ENCODE assay signal across 1 cellular context in the genomic region with DNA sequence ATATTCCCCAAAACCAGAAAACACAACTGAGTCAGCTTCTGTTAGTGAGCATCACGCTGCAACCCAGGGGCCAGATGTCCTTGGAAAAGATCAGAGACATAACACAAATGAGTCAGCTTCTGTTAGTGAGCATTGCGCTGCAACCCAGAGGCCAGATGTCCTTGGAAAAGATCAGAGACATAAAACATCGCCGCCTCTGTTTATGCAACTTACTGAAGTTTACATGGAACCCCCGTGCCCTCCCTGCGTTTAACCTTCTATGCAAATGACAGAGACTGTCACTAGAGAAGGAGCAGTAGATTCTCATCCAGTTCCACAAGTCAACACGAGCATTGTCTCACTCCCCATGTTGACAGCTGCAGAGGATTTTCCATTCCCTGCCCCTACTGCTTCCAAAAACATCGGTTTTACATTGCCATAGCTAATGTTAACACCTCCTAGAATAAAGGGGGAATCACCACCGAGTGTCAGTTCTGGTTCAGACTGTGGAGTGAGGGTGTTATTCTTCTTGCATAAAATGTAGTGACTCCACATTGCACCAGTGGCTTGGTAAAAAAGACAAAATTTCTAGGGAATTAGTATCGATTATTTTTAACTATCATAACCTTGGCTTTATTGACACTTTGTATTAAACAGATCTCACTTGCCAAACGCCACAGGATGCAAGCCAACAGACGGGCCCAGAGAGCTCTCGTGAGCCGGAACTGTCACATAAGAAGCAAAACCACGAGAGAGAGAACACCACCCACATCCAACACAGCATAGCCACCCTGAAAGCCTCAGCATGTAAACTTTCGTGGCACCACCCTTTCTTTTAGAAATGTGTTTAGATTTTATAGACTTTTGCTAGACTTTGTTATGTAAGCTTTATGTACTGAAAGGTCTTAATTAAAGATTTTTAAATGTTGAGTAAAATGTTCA.
A peak's percentile ranks its signal among the peaks of the same experiment; 100 is the strongest.
TF ChIP-seq lines count a peak whose summit lies in the region.

No MANE protein-coding gene starts in this region.

TF ChIP-seq in HepG2, 621 proteins besides CTCF, POLR2A, EP300 and RAD21 (continued from another document and continues in another):
- TF ChIP-seq ZNF558 (CRISPR knock-in tag; IDR thresholded peaks at IDR 0.05; ENCODE audit: borderline replicate concordance): no peak
- TF ChIP-seq, protein P1, sequence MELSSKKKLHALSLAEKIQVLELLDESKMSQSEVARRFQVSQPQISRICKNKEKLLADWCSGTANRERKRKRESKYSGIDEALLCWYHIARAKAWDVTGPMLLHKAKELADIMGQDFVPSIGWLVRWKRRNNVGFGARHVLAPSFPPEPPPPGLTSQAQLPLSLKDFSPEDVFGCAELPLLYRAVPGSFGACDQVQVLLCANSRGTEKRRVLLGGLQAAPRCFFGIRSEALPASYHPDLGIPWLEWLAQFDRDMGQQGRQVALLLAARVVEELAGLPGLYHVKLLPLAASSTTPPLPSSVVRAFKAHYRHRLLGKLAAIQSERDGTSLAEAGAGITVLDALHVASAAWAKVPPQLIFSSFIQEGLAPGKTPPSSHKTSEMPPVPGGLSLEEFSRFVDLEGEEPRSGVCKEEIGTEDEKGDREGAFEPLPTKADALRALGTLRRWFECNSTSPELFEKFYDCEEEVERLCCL (CRISPR knock-in tag; IDR thresholded peaks at IDR 0.05; ENCODE audit: borderline replicate concordance): no peak
- no peak for TF ChIP-seq GTF3A (CRISPR knock-in tag; conservative IDR thresholded peaks at IDR 0.05)
- TF ChIP-seq, protein P2, sequence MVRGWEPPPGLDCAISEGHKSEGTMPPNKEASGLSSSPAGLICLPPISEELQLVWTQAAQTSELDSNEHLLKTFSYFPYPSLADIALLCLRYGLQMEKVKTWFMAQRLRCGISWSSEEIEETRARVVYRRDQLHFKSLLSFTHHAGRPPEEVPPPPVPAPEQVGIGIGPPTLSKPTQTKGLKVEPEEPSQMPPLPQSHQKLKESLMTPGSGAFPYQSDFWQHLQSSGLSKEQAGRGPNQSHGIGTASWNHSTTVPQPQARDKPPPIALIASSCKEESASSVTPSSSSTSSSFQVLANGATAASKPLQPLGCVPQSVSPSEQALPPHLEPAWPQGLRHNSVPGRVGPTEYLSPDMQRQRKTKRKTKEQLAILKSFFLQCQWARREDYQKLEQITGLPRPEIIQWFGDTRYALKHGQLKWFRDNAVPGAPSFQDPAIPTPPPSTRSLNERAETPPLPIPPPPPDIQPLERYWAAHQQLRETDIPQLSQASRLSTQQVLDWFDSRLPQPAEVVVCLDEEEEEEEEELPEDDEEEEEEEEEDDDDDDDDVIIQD (CRISPR knock-in tag; IDR thresholded peaks at IDR 0.05; ENCODE audit: low read depth): peak; percentile 89; the same call in 1 of the 2 replicates
- no peak for TF ChIP-seq NFE2L1 (CRISPR knock-in tag; IDR thresholded peaks at IDR 0.05; ENCODE audit: borderline replicate concordance)
- peak; percentile 70; the same call in 1 of the 2 replicates for TF ChIP-seq SMYD3 (CRISPR knock-in tag; IDR thresholded peaks at IDR 0.05)
- no peak for TF ChIP-seq HNRNPUL1 (IDR thresholded peaks at IDR 0.05; ENCODE audit: low read depth, low read length)
- 0 out of 2 replicates have a peak, but pooled peaks have one; percentile 52 for TF ChIP-seq MAFF (IDR thresholded peaks at IDR 0.05; ENCODE audit: low read depth, low read length)
- TF ChIP-seq TGIF2 (CRISPR knock-in tag; IDR thresholded peaks at IDR 0.05): peak; percentile 95
- no peak; the same call in 1 of the 2 replicates for TF ChIP-seq ZNF747 (CRISPR knock-in tag; IDR thresholded peaks at IDR 0.05; ENCODE audit: borderline replicate concordance)
- no peak for TF ChIP-seq ZNF180 (CRISPR knock-in tag; IDR thresholded peaks at IDR 0.05; ENCODE audit: borderline replicate concordance, low read depth)
- TF ChIP-seq, protein P3, sequence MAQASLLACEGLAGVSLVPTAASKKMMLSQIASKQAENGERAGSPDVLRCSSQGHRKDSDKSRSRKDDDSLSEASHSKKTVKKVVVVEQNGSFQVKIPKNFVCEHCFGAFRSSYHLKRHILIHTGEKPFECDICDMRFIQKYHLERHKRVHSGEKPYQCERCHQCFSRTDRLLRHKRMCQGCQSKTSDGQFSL (CRISPR knock-in tag; IDR thresholded peaks at IDR 0.05): no peak
- no peak for TF ChIP-seq ZNF549 (CRISPR knock-in tag; IDR thresholded peaks at IDR 0.05)
- no peak; the same call in 1 of the 2 replicates for TF ChIP-seq ARNT2 (CRISPR knock-in tag; IDR thresholded peaks at IDR 0.05; ENCODE audit: low read depth)
- peak; percentile 92; the same call in 1 of the 2 replicates for TF ChIP-seq MED13 (CRISPR knock-in tag; IDR thresholded peaks at IDR 0.05)
- TF ChIP-seq CEBPG (CRISPR knock-in tag; IDR thresholded peaks at IDR 0.05): peak; percentile 93
- TF ChIP-seq, protein P4, sequence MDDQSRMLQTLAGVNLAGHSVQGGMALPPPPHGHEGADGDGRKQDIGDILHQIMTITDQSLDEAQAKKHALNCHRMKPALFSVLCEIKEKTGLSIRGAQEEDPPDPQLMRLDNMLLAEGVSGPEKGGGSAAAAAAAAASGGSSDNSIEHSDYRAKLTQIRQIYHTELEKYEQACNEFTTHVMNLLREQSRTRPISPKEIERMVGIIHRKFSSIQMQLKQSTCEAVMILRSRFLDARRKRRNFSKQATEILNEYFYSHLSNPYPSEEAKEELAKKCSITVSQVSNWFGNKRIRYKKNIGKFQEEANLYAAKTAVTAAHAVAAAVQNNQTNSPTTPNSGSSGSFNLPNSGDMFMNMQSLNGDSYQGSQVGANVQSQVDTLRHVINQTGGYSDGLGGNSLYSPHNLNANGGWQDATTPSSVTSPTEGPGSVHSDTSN (CRISPR knock-in tag; IDR thresholded peaks at IDR 0.05; ENCODE audit: borderline replicate concordance): no peak
- TF ChIP-seq, protein P5, sequence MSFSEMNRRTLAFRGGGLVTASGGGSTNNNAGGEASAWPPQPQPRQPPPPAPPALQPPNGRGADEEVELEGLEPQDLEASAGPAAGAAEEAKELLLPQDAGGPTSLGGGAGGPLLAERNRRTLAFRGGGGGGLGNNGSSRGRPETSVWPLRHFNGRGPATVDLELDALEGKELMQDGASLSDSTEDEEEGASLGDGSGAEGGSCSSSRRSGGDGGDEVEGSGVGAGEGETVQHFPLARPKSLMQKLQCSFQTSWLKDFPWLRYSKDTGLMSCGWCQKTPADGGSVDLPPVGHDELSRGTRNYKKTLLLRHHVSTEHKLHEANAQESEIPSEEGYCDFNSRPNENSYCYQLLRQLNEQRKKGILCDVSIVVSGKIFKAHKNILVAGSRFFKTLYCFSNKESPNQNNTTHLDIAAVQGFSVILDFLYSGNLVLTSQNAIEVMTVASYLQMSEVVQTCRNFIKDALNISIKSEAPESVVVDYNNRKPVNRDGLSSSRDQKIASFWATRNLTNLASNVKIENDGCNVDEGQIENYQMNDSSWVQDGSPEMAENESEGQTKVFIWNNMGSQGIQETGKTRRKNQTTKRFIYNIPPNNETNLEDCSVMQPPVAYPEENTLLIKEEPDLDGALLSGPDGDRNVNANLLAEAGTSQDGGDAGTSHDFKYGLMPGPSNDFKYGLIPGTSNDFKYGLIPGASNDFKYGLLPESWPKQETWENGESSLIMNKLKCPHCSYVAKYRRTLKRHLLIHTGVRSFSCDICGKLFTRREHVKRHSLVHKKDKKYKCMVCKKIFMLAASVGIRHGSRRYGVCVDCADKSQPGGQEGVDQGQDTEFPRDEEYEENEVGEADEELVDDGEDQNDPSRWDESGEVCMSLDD (CRISPR knock-in tag; IDR thresholded peaks at IDR 0.05; ENCODE audit: borderline replicate concordance): no peak; the same call in 1 of the 2 replicates
- TF ChIP-seq ZNF746 (CRISPR knock-in tag; IDR thresholded peaks at IDR 0.05): peak; percentile 77
- TF ChIP-seq NR3C1 (CRISPR knock-in tag; IDR thresholded peaks at IDR 0.05): no peak
- TF ChIP-seq, protein P6, sequence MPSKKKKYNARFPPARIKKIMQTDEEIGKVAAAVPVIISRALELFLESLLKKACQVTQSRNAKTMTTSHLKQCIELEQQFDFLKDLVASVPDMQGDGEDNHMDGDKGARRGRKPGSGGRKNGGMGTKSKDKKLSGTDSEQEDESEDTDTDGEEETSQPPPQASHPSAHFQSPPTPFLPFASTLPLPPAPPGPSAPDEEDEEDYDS (CRISPR knock-in tag; IDR thresholded peaks at IDR 0.05): peak; percentile 73; the same call in 1 of the 2 replicates
- TF ChIP-seq, protein P7, sequence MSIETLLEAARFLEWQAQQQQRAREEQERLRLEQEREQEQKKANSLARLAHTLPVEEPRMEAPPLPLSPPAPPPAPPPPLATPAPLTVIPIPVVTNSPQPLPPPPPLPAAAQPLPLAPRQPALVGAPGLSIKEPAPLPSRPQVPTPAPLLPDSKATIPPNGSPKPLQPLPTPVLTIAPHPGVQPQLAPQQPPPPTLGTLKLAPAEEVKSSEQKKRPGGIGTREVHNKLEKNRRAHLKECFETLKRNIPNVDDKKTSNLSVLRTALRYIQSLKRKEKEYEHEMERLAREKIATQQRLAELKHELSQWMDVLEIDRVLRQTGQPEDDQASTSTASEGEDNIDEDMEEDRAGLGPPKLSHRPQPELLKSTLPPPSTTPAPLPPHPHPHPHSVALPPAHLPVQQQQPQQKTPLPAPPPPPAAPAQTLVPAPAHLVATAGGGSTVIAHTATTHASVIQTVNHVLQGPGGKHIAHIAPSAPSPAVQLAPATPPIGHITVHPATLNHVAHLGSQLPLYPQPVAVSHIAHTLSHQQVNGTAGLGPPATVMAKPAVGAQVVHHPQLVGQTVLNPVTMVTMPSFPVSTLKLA (IDR thresholded peaks at IDR 0.05): peak; percentile 76
- no peak for TF ChIP-seq SMAD9 (CRISPR knock-in tag; IDR thresholded peaks at IDR 0.05)
- TF ChIP-seq, protein P8, sequence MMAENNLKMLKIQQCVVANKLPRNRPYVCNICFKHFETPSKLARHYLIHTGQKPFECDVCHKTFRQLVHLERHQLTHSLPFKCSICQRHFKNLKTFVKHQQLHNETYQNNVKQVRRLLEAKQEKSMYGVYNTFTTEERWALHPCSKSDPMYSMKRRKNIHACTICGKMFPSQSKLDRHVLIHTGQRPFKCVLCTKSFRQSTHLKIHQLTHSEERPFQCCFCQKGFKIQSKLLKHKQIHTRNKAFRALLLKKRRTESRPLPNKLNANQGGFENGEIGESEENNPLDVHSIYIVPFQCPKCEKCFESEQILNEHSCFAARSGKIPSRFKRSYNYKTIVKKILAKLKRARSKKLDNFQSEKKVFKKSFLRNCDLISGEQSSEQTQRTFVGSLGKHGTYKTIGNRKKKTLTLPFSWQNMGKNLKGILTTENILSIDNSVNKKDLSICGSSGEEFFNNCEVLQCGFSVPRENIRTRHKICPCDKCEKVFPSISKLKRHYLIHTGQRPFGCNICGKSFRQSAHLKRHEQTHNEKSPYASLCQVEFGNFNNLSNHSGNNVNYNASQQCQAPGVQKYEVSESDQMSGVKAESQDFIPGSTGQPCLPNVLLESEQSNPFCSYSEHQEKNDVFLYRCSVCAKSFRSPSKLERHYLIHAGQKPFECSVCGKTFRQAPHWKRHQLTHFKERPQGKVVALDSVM (CRISPR knock-in tag; IDR thresholded peaks at IDR 0.05): no peak
- TF ChIP-seq SOX6 (IDR thresholded peaks at IDR 0.05): no peak
- TF ChIP-seq SOX6 (CRISPR knock-in tag; IDR thresholded peaks at IDR 0.05): peak; percentile 97
- TF ChIP-seq MATR3 (CRISPR knock-in tag; IDR thresholded peaks at IDR 0.05): no peak
- peak; percentile 80; the same call in 1 of the 3 replicates for TF ChIP-seq MXI1 (IDR thresholded peaks at IDR 0.05; ENCODE audit: borderline replicate concordance, low read depth, low read length)
- TF ChIP-seq, protein P9, sequence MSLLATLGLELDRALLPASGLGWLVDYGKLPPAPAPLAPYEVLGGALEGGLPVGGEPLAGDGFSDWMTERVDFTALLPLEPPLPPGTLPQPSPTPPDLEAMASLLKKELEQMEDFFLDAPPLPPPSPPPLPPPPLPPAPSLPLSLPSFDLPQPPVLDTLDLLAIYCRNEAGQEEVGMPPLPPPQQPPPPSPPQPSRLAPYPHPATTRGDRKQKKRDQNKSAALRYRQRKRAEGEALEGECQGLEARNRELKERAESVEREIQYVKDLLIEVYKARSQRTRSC (CRISPR knock-in tag; IDR thresholded peaks at IDR 0.05; ENCODE audit: low read depth): 0 out of 2 replicates have a peak, but pooled peaks have one; percentile 49
- TF ChIP-seq TEAD3 (CRISPR knock-in tag; optimal IDR thresholded peaks at IDR 0.05; ENCODE audit: borderline replicate concordance): peak; percentile 88
- TF ChIP-seq ZNF230 (CRISPR knock-in tag; IDR thresholded peaks at IDR 0.05): no peak
- TF ChIP-seq SRSF1 (optimal IDR thresholded peaks at IDR 0.05; ENCODE audit: low read depth, low read length): no peak
- TF ChIP-seq POLR2AphosphoS5 (IDR thresholded peaks at IDR 0.05; ENCODE audit: low read depth, low read length): peak; percentile 66; the same call in 1 of the 2 replicates
- TF ChIP-seq KLF11 (CRISPR knock-in tag; IDR thresholded peaks at IDR 0.05): no peak
- peak; percentile 72 for TF ChIP-seq KAT8 (CRISPR knock-in tag; IDR thresholded peaks at IDR 0.05)
- TF ChIP-seq, protein P10, sequence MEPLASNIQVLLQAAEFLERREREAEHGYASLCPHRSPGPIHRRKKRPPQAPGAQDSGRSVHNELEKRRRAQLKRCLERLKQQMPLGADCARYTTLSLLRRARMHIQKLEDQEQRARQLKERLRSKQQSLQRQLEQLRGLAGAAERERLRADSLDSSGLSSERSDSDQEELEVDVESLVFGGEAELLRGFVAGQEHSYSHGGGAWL (CRISPR knock-in tag; IDR thresholded peaks at IDR 0.05): no peak
- no peak for TF ChIP-seq ZNF24 (IDR thresholded peaks at IDR 0.05)
- no peak for TF ChIP-seq ZNF589 (CRISPR knock-in tag; conservative IDR thresholded peaks at IDR 0.05)
- TF ChIP-seq HOXA3 (CRISPR knock-in tag; IDR thresholded peaks at IDR 0.05): peak; percentile 76
- TF ChIP-seq SP2 (CRISPR knock-in tag; IDR thresholded peaks at IDR 0.05): no peak
- TF ChIP-seq, protein P11, sequence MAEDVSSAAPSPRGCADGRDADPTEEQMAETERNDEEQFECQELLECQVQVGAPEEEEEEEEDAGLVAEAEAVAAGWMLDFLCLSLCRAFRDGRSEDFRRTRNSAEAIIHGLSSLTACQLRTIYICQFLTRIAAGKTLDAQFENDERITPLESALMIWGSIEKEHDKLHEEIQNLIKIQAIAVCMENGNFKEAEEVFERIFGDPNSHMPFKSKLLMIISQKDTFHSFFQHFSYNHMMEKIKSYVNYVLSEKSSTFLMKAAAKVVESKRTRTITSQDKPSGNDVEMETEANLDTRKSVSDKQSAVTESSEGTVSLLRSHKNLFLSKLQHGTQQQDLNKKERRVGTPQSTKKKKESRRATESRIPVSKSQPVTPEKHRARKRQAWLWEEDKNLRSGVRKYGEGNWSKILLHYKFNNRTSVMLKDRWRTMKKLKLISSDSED (CRISPR knock-in tag; IDR thresholded peaks at IDR 0.05): no peak
- TF ChIP-seq, protein P12, sequence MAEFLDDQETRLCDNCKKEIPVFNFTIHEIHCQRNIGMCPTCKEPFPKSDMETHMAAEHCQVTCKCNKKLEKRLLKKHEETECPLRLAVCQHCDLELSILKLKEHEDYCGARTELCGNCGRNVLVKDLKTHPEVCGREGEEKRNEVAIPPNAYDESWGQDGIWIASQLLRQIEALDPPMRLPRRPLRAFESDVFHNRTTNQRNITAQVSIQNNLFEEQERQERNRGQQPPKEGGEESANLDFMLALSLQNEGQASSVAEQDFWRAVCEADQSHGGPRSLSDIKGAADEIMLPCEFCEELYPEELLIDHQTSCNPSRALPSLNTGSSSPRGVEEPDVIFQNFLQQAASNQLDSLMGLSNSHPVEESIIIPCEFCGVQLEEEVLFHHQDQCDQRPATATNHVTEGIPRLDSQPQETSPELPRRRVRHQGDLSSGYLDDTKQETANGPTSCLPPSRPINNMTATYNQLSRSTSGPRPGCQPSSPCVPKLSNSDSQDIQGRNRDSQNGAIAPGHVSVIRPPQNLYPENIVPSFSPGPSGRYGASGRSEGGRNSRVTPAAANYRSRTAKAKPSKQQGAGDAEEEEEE (CRISPR knock-in tag; IDR thresholded peaks at IDR 0.05; ENCODE audit: borderline replicate concordance): peak; percentile 37; the same call in 1 of the 2 replicates
- TF ChIP-seq NFATC3 (CRISPR knock-in tag; IDR thresholded peaks at IDR 0.05): no peak
- no peak for TF ChIP-seq CBX1 (IDR thresholded peaks at IDR 0.05; ENCODE audit: low read depth)
- peak; percentile 70; the same call in 1 of the 2 replicates for TF ChIP-seq YEATS2 (CRISPR knock-in tag; IDR thresholded peaks at IDR 0.05; ENCODE audit: borderline replicate concordance)
